Comparison of ENCODE assay signal across 9 cellular contexts in genomic region chr2:143284087-143284675, GRCh38.
DNase-seq lines count a peak whose midpoint lies in the region; ATAC-seq and TF ChIP-seq lines count a peak whose summit lies in the region.
"Had no signal": no experiment of that assay in that cellular context is flagged by ENCODE, and none has a peak within 500 bp of the region (broad histone marks: within the 10 kb centered on the region; RNA-seq: fewer than 3 reads in every experiment).

No MANE protein-coding gene starts in this region.

- H3K4me2 ChIP-seq in PC-9 = no peak overlapping the region

- no peaks in the 10 kb centered on the region for H4K20me1 ChIP-seq in PC-9 (ENCODE audit: insufficient read depth)

- in situ Hi-C loops in brain microvascular endothelial cell (cut with HindIII; ENCODE audit: low pct_ligation_motif_present, low sequenced_read_pairs) = no loop called here

- BruUV-seq in PC-9 (replicated peaks; lab: Mats Ljungman, UMichigan) = no TSS peak

- no peaks in the 10 kb centered on the region for H3K9me2 ChIP-seq in PC-9 (ENCODE audit: insufficient read depth)

- peak; percentile 13 for DNase-seq in Ammon's horn (ENCODE audit: low spot score)
- DNase-seq in GM12864 (ENCODE audit: low read depth) = peak; percentile 13
- peak in 1 of 2 experiments; percentile 2 for DNase-seq in PC-9
- peak; percentile 3 for DNase-seq in brain microvascular endothelial cell
- peak; percentile 1 for DNase-seq in midbrain (lab: John Stamatoyannopoulos, UW)
- no peak for DNase-seq in HuH-7 (ENCODE audit: low spot score)
- DNase-seq in NCI-H2107 treated with DMSO at 0.1 percent for 48 hours (lab: John Stamatoyannopoulos, UW; ENCODE audit: unreplicated experiment) = no peak

- no peaks in the 10 kb centered on the region for H3K9me3 ChIP-seq in PC-9 (ENCODE audit: insufficient read depth, low read depth)

- ATAC-seq in HG02885 (IDR thresholded peaks at IDR 0.05; ENCODE audit: poor library complexity, unreplicated experiment) = peak; percentile 87

- H3K27ac ChIP-seq in PC-9 (no peak overlapping the region), brain microvascular endothelial cell (no peak overlapping the region)
- H3K27ac ChIP-seq: skin epidermis had no signal

- H2AFZ ChIP-seq in PC-9 = no peak overlapping the region

- no peaks in the 10 kb centered on the region for H3K36me3 ChIP-seq in PC-9 (ENCODE audit: low read depth)
- no peaks in the 10 kb centered on the region for H3K36me3 ChIP-seq in brain microvascular endothelial cell (replicated peaks)

- POLR2A ChIA-PET in PC-9 (lab: Charles Lee; ENCODE audit: unreplicated experiment) = no interaction called here

- intact Hi-C loops in PC-9 (cut with micrococcal nuclease; ENCODE audit: unreplicated experiment) = no loop called here

- H3K4me1 ChIP-seq in PC-9 (replicated peaks; ENCODE audit: insufficient read depth) = no peaks in the 10 kb centered on the region

- no peaks in the 10 kb centered on the region for H3F3A ChIP-seq in PC-9 (ENCODE audit: insufficient read depth, low read depth)

- no peaks in the 10 kb centered on the region for H3K79me2 ChIP-seq in PC-9 (ENCODE audit: low read depth)

- H3K4me3 ChIP-seq in GM12864 (ENCODE audit: low read depth, low read length) (no peak overlapping the region), PC-9 (no peak overlapping the region), brain microvascular endothelial cell (ENCODE audit: low read depth, low read length) (no peak overlapping the region)
- H3K4me3 ChIP-seq: skin epidermis had no signal

- no peaks in the 10 kb centered on the region for H3K27me3 ChIP-seq in PC-9 (ENCODE audit: insufficient read depth, low read depth)
- no peaks in the 10 kb centered on the region for H3K27me3 ChIP-seq in brain microvascular endothelial cell (replicated peaks)

- CTCF ChIA-PET in PC-9 (lab: Charles Lee) = no interaction called here

- TF ChIP-seq CTCF in GM12864 (IDR thresholded peaks at IDR 0.05; ENCODE audit: low read depth, low read length, missing control alignments) (peak; percentile 76), PC-9 (conservative IDR thresholded peaks at IDR 0.05) (peak; percentile 71), brain microvascular endothelial cell (IDR thresholded peaks at IDR 0.05; ENCODE audit: low read depth, low read length, missing control alignments) (peak; percentile 90)

Comparison
In these comparisons a context has a peak if more than half of its experiments do, and no peak if none do; other contexts are left out.
1. DNase-seq: peak in Ammon's horn (single experiment), GM12864 (single experiment), brain microvascular endothelial cell (single experiment) and midbrain (single experiment); none in HuH-7 (single experiment) and NCI-H2107 treated with DMSO at 0.1 percent for 48 hours (single experiment).
2. Peak in every context shown above with its lines, with median percentiles within 50 percentile points of each other: CTCF ChIP-seq.